ENCODE assay signal across 16 cellular contexts in genomic region chr18:50832754-50833153, GRCh38.
A peak's percentile ranks its signal among the peaks of the same experiment; 100 is the strongest.
DNase-seq lines count a peak whose midpoint lies in the region; ATAC-seq and TF ChIP-seq lines count a peak whose summit lies in the region.
"Had no signal": no experiment of that assay in that cellular context is flagged by ENCODE, and none has a peak within 500 bp of the region (broad histone marks: within the 10 kb centered on the region; RNA-seq: fewer than 3 reads in every experiment).

No MANE protein-coding gene starts in this region.

- no peak for TF ChIP-seq CTCF in parathyroid adenoma (IDR thresholded peaks at IDR 0.05)

- H3K79me2 ChIP-seq in parathyroid adenoma = no peaks in the 10 kb centered on the region

- no peak overlapping the region for H3K4me2 ChIP-seq in parathyroid adenoma (ENCODE audit: low read length)
- H3K4me2 ChIP-seq: KMS-11 had no signal

- H3K27me3 ChIP-seq in parathyroid adenoma (ENCODE audit: control insufficient read depth, insufficient read depth, low read length) = no peaks in the 10 kb centered on the region
- H3K27me3 ChIP-seq: brain microvascular endothelial cell, suprapubic skin had no signal

- H2AFZ ChIP-seq in parathyroid adenoma = peak overlapping the region; percentile 9

- no peak for DNase-seq in activated T-cell treated with anti-CD3 and anti-CD28 coated beads, Interleukin-2, amount 50 U/mL, for 48 hours
- no peak for DNase-seq in HuH-7 (ENCODE audit: low spot score)
- DNase-seq in NCI-H2029 (lab: John Stamatoyannopoulos, UW) = no peak
- no peak for DNase-seq in DMS153 (lab: John Stamatoyannopoulos, UW)
- DNase-seq: brain microvascular endothelial cell; CD4-positive, CD25-positive, alpha-beta regulatory T cell; GDM1; NCI-H1436 treated with DMSO at 0.1 percent for 48 hours; NCI-H526; small intestine had no signal

- peaks cover 3% of the 10 kb centered on the region for H3K4me1 ChIP-seq in parathyroid adenoma
- H3K4me1 ChIP-seq: suprapubic skin had no signal

- no peaks in the 10 kb centered on the region for H3K36me3 ChIP-seq in parathyroid adenoma (ENCODE audit: control insufficient read depth, insufficient read depth, low read length)
- H3K36me3 ChIP-seq: brain microvascular endothelial cell, suprapubic skin had no signal

- H3K9ac ChIP-seq in parathyroid adenoma = no peak overlapping the region
- H3K9ac ChIP-seq: KMS-11 had no signal

- H3K4me3 ChIP-seq in parathyroid adenoma (ENCODE audit: low read depth, low read length) = no peak overlapping the region
- H3K4me3 ChIP-seq: suprapubic skin had no signal

- H3K9me3 ChIP-seq in parathyroid adenoma (ENCODE audit: control insufficient read depth, low read length) = no peaks in the 10 kb centered on the region
- H3K9me3 ChIP-seq: suprapubic skin had no signal

- peak; percentile 47 for ATAC-seq in GM18873 (IDR thresholded peaks at IDR 0.05; ENCODE audit: low FRiP score, unreplicated experiment)
- peak; percentile 69 for ATAC-seq in GM21576 (IDR thresholded peaks at IDR 0.05; ENCODE audit: unreplicated experiment)
- ATAC-seq in HG03095 (IDR thresholded peaks at IDR 0.05; ENCODE audit: unreplicated experiment) = peak; percentile 68

- no peak overlapping the region for H3K27ac ChIP-seq in parathyroid adenoma
- H3K27ac ChIP-seq: brain microvascular endothelial cell, KMS-11, suprapubic skin had no signal
